8 cellular contexts compared by ENCODE assay signal in genomic region chr2:74454654-74455511, GRCh38. TPM values are rescaled to one million over a fixed set of nuclear protein-coding genes. Genes with fewer than 3 reads are reported as not detected.
DNase-seq lines count a peak whose midpoint lies in the region; ATAC-seq, FAIRE-seq and TF ChIP-seq lines count a peak whose summit lies in the region.

TSS of gene INO80B (plus strand) at chr2:74455087. CDS start at chr2:74455117, 30 bp downstream.

- no peaks in the 10 kb centered on the region for H3K36me3 ChIP-seq in breast epithelium
- no peaks in the 10 kb centered on the region for H3K36me3 ChIP-seq in iPS-20b (ENCODE audit: insufficient read depth, low read depth, low read length)

- TF ChIP-seq RAD21 in A549 (conservative IDR thresholded peaks at IDR 0.05 in 1 of 2, IDR thresholded peaks at IDR 0.05 in 1 of 2) = peak in 1 of 2 experiments; percentile 39; a peak in 3 of 5 replicates

- TF ChIP-seq EP300 in A549 (IDR thresholded peaks at IDR 0.05) = no peak

- DNase-seq in A549 (ENCODE audit: low read depth in 1 of 2, low spot score in 1 of 2) = peak; percentile 92 to 99
- DNase-seq in NCI-H2196 treated with DMSO at 0.1 percent for 48 hours (lab: John Stamatoyannopoulos, UW; ENCODE audit: unreplicated experiment) = peak; percentile 69
- peak; percentile 95 to 96 for DNase-seq in breast epithelium (ENCODE audit: low spot score in 2 of 2)

- H3K9me3 ChIP-seq in A549 (no peaks in the 10 kb centered on the region), breast epithelium (no peaks in the 10 kb centered on the region), iPS-20b (ENCODE audit: insufficient read depth, low read depth, low read length) (no peaks in the 10 kb centered on the region)

- peak within 1 kb of the TSS; percentile 67 for H3K4me3 ChIP-seq in A549
- H3K4me3 ChIP-seq in breast epithelium = peak within 1 kb of the TSS; percentile 66 to 77 (median 70)
- peak within 1 kb of the TSS; percentile 88 for H3K4me3 ChIP-seq in iPS-20b (ENCODE audit: low read length)
- peak within 1 kb of the TSS; percentile 50 to 74 (median 60) for H3K4me3 ChIP-seq in skin epidermis

- FAIRE-seq in A549 (lab: Jason Lieb, UNC) = peak; percentile 92

- peak; percentile 40; the same call in 1 of the 2 replicates for TF ChIP-seq POLR2A in A549 (IDR thresholded peaks at IDR 0.05; ENCODE audit: low read length)
- TF ChIP-seq POLR2A in breast epithelium (IDR thresholded peaks at IDR 0.05) = no peak

- ATAC-seq in A549 = peak; percentile 54 to 60
- peak; percentile 41 for ATAC-seq in GM18868 (IDR thresholded peaks at IDR 0.05; ENCODE audit: unreplicated experiment)
- ATAC-seq in HG03135 (IDR thresholded peaks at IDR 0.05; ENCODE audit: unreplicated experiment) = peak; percentile 42

- peak within 1 kb of the TSS; percentile 85 for H3K4me2 ChIP-seq in A549

- peak within 1 kb of the TSS; percentile 66; the same call in 1 of the 2 replicates for H3K9ac ChIP-seq in iPS-20b (ENCODE audit: low read depth, low read length)

- WGBS in A549 (ENCODE audit: missing lambda C conversion rate) = 3% methylated on average over 40 of the region's 40 CpGs

- intact Hi-C loops in breast epithelium (cut with DNase I; ENCODE audit: low total_unique reads) = no loop called here

- H3K4me1 ChIP-seq in A549 = peaks cover 24% of the 10 kb centered on the region
- H3K4me1 ChIP-seq in breast epithelium = peaks cover 9 to 16% of the 10 kb centered on the region in 2 donors
- H3K4me1 ChIP-seq in iPS-20b (ENCODE audit: insufficient read depth, low read length) = peaks cover 10% of the 10 kb centered on the region

- TF ChIP-seq CTCF in A549 (IDR thresholded peaks at IDR 0.05) (no peak), VCaP (conservative IDR thresholded peaks at IDR 0.05) (no peak), breast epithelium (IDR thresholded peaks at IDR 0.05) (no peak)

- no peaks in the 10 kb centered on the region for H3K27me3 ChIP-seq in breast epithelium
- H3K27me3 ChIP-seq in iPS-20b (ENCODE audit: insufficient read depth, low read length) = no peaks in the 10 kb centered on the region

- H3K27ac ChIP-seq in A549 (peak within 1 kb of the TSS; percentile 74 to 87), VCaP (peak within 1 kb of the TSS; percentile 96), breast epithelium (peak within 1 kb of the TSS; percentile 62 to 98), iPS-20b (ENCODE audit: low read length) (peak within 1 kb of the TSS; percentile 32), skin epidermis (peak within 1 kb of the TSS; percentile 2 to 98 (median 79))

- POLR2A ChIA-PET in A549 (lab: Yijun Ruan, JAX) = interaction anchor here (0.7 to 2.2 kb wide), 8 partner anchors 10 to 626 kb away, joined by 3 to 21 read pairs (median 6); partner anchors contain the start of genes CCDC142, DQX1, MOGS and MRPL53

- CTCF ChIA-PET in A549 (lab: Yijun Ruan, JAX) = interaction anchor here (0.6 to 4.6 kb wide), 10 partner anchors 12 to 136 kb away, joined by 3 to 25 read pairs (median 4); partner anchors contain the start of genes CCDC142 and TTC31

TF ChIP-seq in A549, 52 proteins besides CTCF, POLR2A, EP300 and RAD21 (continues in another document):
- TF ChIP-seq RFX5 (IDR thresholded peaks at IDR 0.05) = peak; percentile 25; the same call in 1 of the 2 replicates
- TF ChIP-seq SREBF2 (IDR thresholded peaks at IDR 0.05) = no peak
- TF ChIP-seq BHLHE40 (IDR thresholded peaks at IDR 0.05; ENCODE audit: low read depth, low read length) = no peak
- TF ChIP-seq MYC (IDR thresholded peaks at IDR 0.05; ENCODE audit: borderline replicate concordance, low read length) = peak; percentile 89
- peak; percentile 58; the same call in 1 of the 2 replicates for TF ChIP-seq MAZ (IDR thresholded peaks at IDR 0.05; ENCODE audit: borderline replicate concordance, low read depth, low read length)
- no peak for TF ChIP-seq TFCP2L1 (CRISPR knock-in tag; IDR thresholded peaks at IDR 0.05)
- TF ChIP-seq ESRRA (IDR thresholded peaks at IDR 0.05; ENCODE audit: borderline replicate concordance, low read length) = 0 out of 2 replicates have a peak, but pooled peaks have one; percentile 41
- peak; percentile 68 for TF ChIP-seq CHD2 (IDR thresholded peaks at IDR 0.05; ENCODE audit: low read length, partially characterized antibody)
- TF ChIP-seq FOSB (CRISPR knock-in tag; IDR thresholded peaks at IDR 0.05) = no peak
- no peak for TF ChIP-seq POLR2AphosphoS2 (conservative IDR thresholded peaks at IDR 0.05; ENCODE audit: low read length)
- peak; percentile 98 for TF ChIP-seq MAX (IDR thresholded peaks at IDR 0.05)
- peak; percentile 49; the same call in 1 of the 3 replicates for TF ChIP-seq BCL3 (IDR thresholded peaks at IDR 0.05)
- no peak for TF ChIP-seq FOXS1 (CRISPR knock-in tag; IDR thresholded peaks at IDR 0.05)
- no peak for TF ChIP-seq HOXA7 (CRISPR knock-in tag; IDR thresholded peaks at IDR 0.05)
- TF ChIP-seq HOXB5 (CRISPR knock-in tag; IDR thresholded peaks at IDR 0.05) = peak; percentile 71; the same call in 1 of the 2 replicates
- TF ChIP-seq E2F6 (IDR thresholded peaks at IDR 0.05; ENCODE audit: borderline replicate concordance, low read depth) = peak; percentile 70
- peak; percentile 38; the same call in 1 of the 2 replicates for TF ChIP-seq ZC3H11A (IDR thresholded peaks at IDR 0.05)
- 0 out of 2 replicates have a peak, but pooled peaks have one; percentile 55 for TF ChIP-seq HMGXB4 (CRISPR knock-in tag; IDR thresholded peaks at IDR 0.05; ENCODE audit: borderline replicate concordance)
- no peak for TF ChIP-seq FOSL2 (IDR thresholded peaks at IDR 0.05)
- peak; percentile 66 for TF ChIP-seq FOSL2 (CRISPR knock-in tag; IDR thresholded peaks at IDR 0.05)
- TF ChIP-seq, protein P1, sequence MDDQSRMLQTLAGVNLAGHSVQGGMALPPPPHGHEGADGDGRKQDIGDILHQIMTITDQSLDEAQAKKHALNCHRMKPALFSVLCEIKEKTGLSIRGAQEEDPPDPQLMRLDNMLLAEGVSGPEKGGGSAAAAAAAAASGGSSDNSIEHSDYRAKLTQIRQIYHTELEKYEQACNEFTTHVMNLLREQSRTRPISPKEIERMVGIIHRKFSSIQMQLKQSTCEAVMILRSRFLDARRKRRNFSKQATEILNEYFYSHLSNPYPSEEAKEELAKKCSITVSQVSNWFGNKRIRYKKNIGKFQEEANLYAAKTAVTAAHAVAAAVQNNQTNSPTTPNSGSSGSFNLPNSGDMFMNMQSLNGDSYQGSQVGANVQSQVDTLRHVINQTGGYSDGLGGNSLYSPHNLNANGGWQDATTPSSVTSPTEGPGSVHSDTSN (IDR thresholded peaks at IDR 0.05) = peak; percentile 65; the same call in 1 of the 2 replicates
- TF ChIP-seq, protein P2, sequence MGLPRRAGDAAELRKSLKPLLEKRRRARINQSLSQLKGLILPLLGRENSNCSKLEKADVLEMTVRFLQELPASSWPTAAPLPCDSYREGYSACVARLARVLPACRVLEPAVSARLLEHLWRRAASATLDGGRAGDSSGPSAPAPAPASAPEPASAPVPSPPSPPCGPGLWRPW (IDR thresholded peaks at IDR 0.05) = no peak
- TF ChIP-seq CBX8 (IDR thresholded peaks at IDR 0.05) = no peak
- peak; percentile 12 for TF ChIP-seq ZFP36 (IDR thresholded peaks at IDR 0.05; ENCODE audit: borderline replicate concordance, partially characterized antibody)

RNA-seq across cellular contexts. Expression of gene INO80B, which starts in this region (rescaled TPM):
- polyA plus RNA-seq in A549 (2011; rRNA removed) = 15.5 and 19.9 TPM in 2 replicates
- 22.8 and 24.3 TPM in 2 replicates for polyA plus RNA-seq in A549 (2012; cell fraction: cytosol; rRNA removed)
- polyA plus RNA-seq in A549 (2012; cell fraction: nucleus; rRNA removed) = 45.1 and 48.1 TPM in 2 replicates
- 66.8 to 74.6 TPM (median 74.3 TPM) in 3 replicates for polyA plus RNA-seq in A549 (2017; fragmentation: RNase III; extraction: RNeasy Plus Mini Kit Qiagen cat#74134 plus additional on column Dnase treatment)
- 11.4 and 15.8 TPM in 2 replicates for polyA minus RNA-seq in A549 (2011; rRNA and poly(A)+ RNA removed)
- total RNA-seq in breast epithelium = 10 to 100 TPM; 12.6 to 26.2 (median 24.4) TPM

Comparison
In these comparisons a context has a peak if more than half of its experiments do, and no peak if none do; other contexts are left out.
1. Peak in every context shown above with its lines: DNase-seq, ATAC-seq, H3K4me3 ChIP-seq and H3K27ac ChIP-seq.
2. H3K27ac ChIP-seq: peak in every context shown above with its lines; median percentile 96 in VCaP; 80 in A549; 80 in breast epithelium; 79 in skin epidermis; 32 in iPS-20b.